8 cellular contexts compared by ENCODE assay signal in genomic region chr11:65545853-65546216, GRCh38. TPM values are rescaled to one million over a fixed set of nuclear protein-coding genes. Genes with fewer than 3 reads are reported as not detected.
DNase-seq lines count a peak whose midpoint lies in the region; ATAC-seq, FAIRE-seq and TF ChIP-seq lines count a peak whose summit lies in the region.

No MANE protein-coding gene starts in this region.

- H3K4me1 Mint-ChIP-seq in neural progenitor cell, result peaks cover 25% of the 10 kb centered on the region

- no peaks in the 10 kb centered on the region for H3K27me3 ChIP-seq in DND-41 (ENCODE audit: insufficient read depth, low read length, poor library complexity)
- H3K27me3 ChIP-seq in H1 (replicated peaks in 1 of 4; ENCODE audit: control insufficient read depth in 3 of 4, extremely low read depth in 1 of 4, insufficient read depth in 3 of 4, low read length in 3 of 4), result peaks cover 4 to 46% (median 35%) of the 10 kb centered on the region in 4 experiments
- H3K27me3 ChIP-seq in neural progenitor cell, result peaks cover 97% of the 10 kb centered on the region

- H3K79me2 ChIP-seq in DND-41 (ENCODE audit: insufficient read depth, low read length) (no peaks in the 10 kb centered on the region), H1 (ENCODE audit: control insufficient read depth in 1 of 2, insufficient read depth in 2 of 2, low read length in 2 of 2) (no peaks in the 10 kb centered on the region), neural progenitor cell (ENCODE audit: low read depth) (no peaks in the 10 kb centered on the region)

- H4K20me1 ChIP-seq in DND-41 (ENCODE audit: insufficient read depth, low read length) (peaks cover 2% of the 10 kb centered on the region), H1 (replicated peaks in 1 of 2; ENCODE audit: control insufficient read depth in 1 of 2, insufficient read depth in 2 of 2, low read length in 2 of 2) (peaks cover 0 to 7% of the 10 kb centered on the region in 2 experiments), neural progenitor cell (ENCODE audit: low read depth) (peaks cover 23% of the 10 kb centered on the region)

- TF ChIP-seq RAD21 in H1 (IDR thresholded peaks at IDR 0.05 in 1 of 2, conservative IDR thresholded peaks at IDR 0.05 in 1 of 2; ENCODE audit: low read depth in 2 of 2, low read length in 2 of 2), result no peak

- H3K9me3 ChIP-seq in DND-41 (ENCODE audit: insufficient read depth, low read length, severe bottlenecking) (no peaks in the 10 kb centered on the region), H1 (ENCODE audit: insufficient read depth in 2 of 2, low read depth in 1 of 2, low read length in 1 of 2) (no peaks in the 10 kb centered on the region), neural progenitor cell (ENCODE audit: low read depth) (no peaks in the 10 kb centered on the region)

- ATAC-seq in DND-41 (ENCODE audit: insufficient read depth, low read depth), result peak; percentile 18
- no peak for ATAC-seq in HG03457 (IDR thresholded peaks at IDR 0.05; ENCODE audit: unreplicated experiment)
- no peak for ATAC-seq in HG03354 (IDR thresholded peaks at IDR 0.05; ENCODE audit: poor library complexity, severe bottlenecking, unreplicated experiment)

- no peak for TF ChIP-seq POLR2A in H1 (IDR thresholded peaks at IDR 0.05; ENCODE audit: control extremely low read depth in 1 of 2, low read depth in 2 of 2, low read length in 2 of 2)

- no peaks in the 10 kb centered on the region for H3K79me1 ChIP-seq in H1 (ENCODE audit: low read depth, low read length)

- peak overlapping the region; percentile 73 for H3K4me3 Mint-ChIP-seq in neural progenitor cell

- no peak overlapping the region for H2BK20ac ChIP-seq in H1 (ENCODE audit: low read length)

- H2AK5ac ChIP-seq in H1 (ENCODE audit: low read depth, low read length), result no peak overlapping the region

- H3F3A ChIP-seq in neural progenitor cell (ENCODE audit: low read depth), result peaks cover 12% of the 10 kb centered on the region

- no peak overlapping the region for H3K56ac ChIP-seq in H1 (replicated peaks; ENCODE audit: insufficient read length, low read depth, low read length)

- H3K36me3 ChIP-seq in DND-41 (ENCODE audit: insufficient read depth, low read length), result no peaks in the 10 kb centered on the region
- H3K36me3 ChIP-seq in H1 (ENCODE audit: control insufficient read depth in 2 of 4, insufficient read depth in 4 of 4, low read length in 3 of 4), result no peaks in the 10 kb centered on the region
- H3K36me3 ChIP-seq in neural progenitor cell, result no peaks in the 10 kb centered on the region

- H2BK5ac ChIP-seq in H1 (ENCODE audit: low read depth, low read length), result no peak overlapping the region

- H3K36me3 Mint-ChIP-seq in neural progenitor cell, result peaks cover 5% of the 10 kb centered on the region

- DNase-seq in DND-41 (no peak), NCI-H2227 treated with DMSO at 0.1 percent for 48 hours (lab: John Stamatoyannopoulos, UW) (peak; percentile 34), H1 (ENCODE audit: low read depth in 1 of 2, low spot score in 2 of 2) (no peak), neural progenitor cell (ENCODE audit: low spot score) (no peak), NCI-H1105 treated with DMSO at 0.1 percent for 48 hours (lab: John Stamatoyannopoulos, UW) (no peak), glomerular visceral epithelial cell (ENCODE audit: extremely low spot score) (no peak)

- H3K4me2 ChIP-seq in DND-41 (ENCODE audit: insufficient read depth, low read length) (peak overlapping the region; percentile 67; the same call in 1 of the 2 replicates), H1 (ENCODE audit: insufficient read depth in 1 of 2, low read depth in 2 of 2, low read length in 2 of 2) (peak overlapping the region; percentile 84 to 93), neural progenitor cell (peak overlapping the region; percentile 81)

- no peak overlapping the region for H3K18ac ChIP-seq in H1 (ENCODE audit: extremely low read depth, low read length)

- H3K4me3 ChIP-seq in DND-41 (ENCODE audit: low read depth in 1 of 2, low read length in 2 of 2), result peak overlapping the region in 1 of 2 experiments; percentile 52; a peak in 1 of 4 replicates
- H3K4me3 ChIP-seq in H1 (ENCODE audit: extremely low read depth in 1 of 4, insufficient read depth in 2 of 4, low read depth in 3 of 4, low read length in 4 of 4), result peak overlapping the region; percentile 28 to 68 (median 50); a peak in 6 of 8 replicates
- H3K4me3 ChIP-seq in neural progenitor cell, result peak overlapping the region; percentile 44

- H3K23me2 ChIP-seq in H1 (ENCODE audit: low read depth, low read length), result peaks cover 7% of the 10 kb centered on the region; the same call in 1 of the 2 replicates

- no peak overlapping the region for H4K8ac ChIP-seq in H1 (ENCODE audit: extremely low read depth, insufficient read depth, low read length)

- WGBS in H1 (ENCODE audit: extremely low coverage in 1 of 2, insufficient coverage in 1 of 2, insufficient read length in 1 of 2, insufficient replicate concordance in 2 of 2, low coverage in 1 of 2, low lambda C conversion rate in 2 of 2, missing lambda C conversion rate in 1 of 2), 2 experiments, result 34% methylated on average over 4 of the region's 4 CpGs; no CpG with 5 or more reads in 1 of the 2 experiments

- no peak for TF ChIP-seq EP300 in H1 (IDR thresholded peaks at IDR 0.05; ENCODE audit: borderline replicate concordance in 1 of 2, low read depth in 2 of 2, low read length in 2 of 2)

- H3K23ac ChIP-seq in H1 (ENCODE audit: insufficient read length), result no peak overlapping the region

- peak overlapping the region; percentile 34 for H2AFZ ChIP-seq in DND-41 (ENCODE audit: low read depth, low read length)
- H2AFZ ChIP-seq in H1 (ENCODE audit: low read length), result no peak overlapping the region
- H2AFZ ChIP-seq in neural progenitor cell (replicated peaks), result no peak overlapping the region

- H3K27ac ChIP-seq in DND-41 (ENCODE audit: low read length) (peak overlapping the region; percentile 79), H1 (ENCODE audit: low read depth, low read length) (no peak overlapping the region), neural progenitor cell (no peak overlapping the region)

- H3K4ac ChIP-seq in H1 (replicated peaks; ENCODE audit: insufficient read length, low read depth, low read length), result no peak overlapping the region

- no peak overlapping the region for H3K27ac Mint-ChIP-seq in neural progenitor cell

- H3K27me3 Mint-ChIP-seq in neural progenitor cell (ENCODE audit: insufficient read depth, low read depth), result peaks cover 29% of the 10 kb centered on the region

- no peak overlapping the region for H2BK15ac ChIP-seq in H1 (ENCODE audit: low read length)

- no peak overlapping the region for H2BK12ac ChIP-seq in H1 (ENCODE audit: low read depth, low read length)

- H3K9me3 Mint-ChIP-seq in neural progenitor cell, result no peaks in the 10 kb centered on the region

- CTCF ChIA-PET in H1 (lab: Charles Lee; ENCODE audit: partially characterized antibody), result interaction anchor here (0.6 to 10.5 kb wide), 7 partner anchors 8 to 215 kb away, joined by 3 to 284 read pairs (median 5); partner anchors contain the start of genes FAM89B, LTBP3 and ZNRD2

- H4K5ac ChIP-seq in H1 (ENCODE audit: insufficient read length, low read depth, low read length), result no peak overlapping the region

- H3K4me1 ChIP-seq in DND-41 (ENCODE audit: insufficient read depth, low read length), result peaks cover 45% of the 10 kb centered on the region
- peaks cover 0 to 4% (median 3%) of the 10 kb centered on the region in 4 experiments; a peak in 3 of 7 replicates for H3K4me1 ChIP-seq in H1 (replicated peaks in 1 of 4; ENCODE audit: control insufficient read depth in 3 of 4, insufficient read depth in 4 of 4, low read length in 3 of 4)
- H3K4me1 ChIP-seq in neural progenitor cell, result peaks cover 4% of the 10 kb centered on the region

- H2BK120ac ChIP-seq in H1 (replicated peaks; ENCODE audit: low read depth, low read length), result no peak overlapping the region

- FAIRE-seq in H1 (lab: Jason Lieb, UNC), result no peak

- H3K14ac ChIP-seq in H1 (ENCODE audit: insufficient read length), result no peak overlapping the region

- peak overlapping the region; percentile 28 for H3K9ac ChIP-seq in DND-41 (ENCODE audit: low read depth, low read length)
- no peak overlapping the region for H3K9ac ChIP-seq in H1 (replicated peaks in 1 of 4; ENCODE audit: extremely low read depth in 1 of 4, low read depth in 3 of 4, low read length in 3 of 4)
- H3K9ac ChIP-seq in neural progenitor cell, result no peak overlapping the region

- TF ChIP-seq CTCF in DND-41 (IDR thresholded peaks at IDR 0.05; ENCODE audit: borderline replicate concordance, extremely low read depth, low read length, poor library complexity, severe bottlenecking) (no peak), H1 (IDR thresholded peaks at IDR 0.05; ENCODE audit: control extremely low read depth in 1 of 3, insufficient read depth in 1 of 3, low read depth in 1 of 3, low read length in 3 of 3) (no peak), neural progenitor cell (IDR thresholded peaks at IDR 0.05) (no peak)

- no peak overlapping the region for H4K91ac ChIP-seq in H1 (replicated peaks; ENCODE audit: insufficient read length, low read length)

- POLR2A ChIA-PET in H1 (lab: Charles Lee; ENCODE audit: partially characterized antibody), result interaction anchor here (1.2 to 1.5 kb wide), 4 partner anchors 11 to 46 kb away, joined by 3 to 5 read pairs (median 4); no protein-coding TSS in a partner anchor

RNA-seq across cellular contexts. Expression of gene LTBP3, which starts 12.3 kb away (rescaled TPM):
- total RNA-seq in H1 (2021; fragmentation: NEBNext Ultra II Directional; extraction: Animal tissue kit (Norgen Biotek cat#: 25700)), result 12.8 and 15.3 TPM in 2 replicates
- 17.8 and 25.2 TPM in 2 replicates for polyA plus RNA-seq in H1 (2011; rRNA removed)
- 16.0 TPM for polyA plus RNA-seq in H1 (2011; cell fraction: cytosol; rRNA removed)
- 71.4 TPM for polyA plus RNA-seq in H1 (2011; cell fraction: nucleus; rRNA removed)
- polyA plus RNA-seq in H1 (2012, experiment 1 of 2), result 7.7 to 16.8 TPM (median 14.8 TPM) in 4 replicates
- 7.9 TPM for polyA plus RNA-seq in H1 (2012, experiment 2 of 2)
- 19.0 TPM for polyA plus RNA-seq in H1 (2013, experiment 1 of 2)
- polyA plus RNA-seq in H1 (2013, experiment 2 of 2), result 16.9 TPM
- polyA minus RNA-seq in H1 (2011; rRNA and poly(A)+ RNA removed), result 2.7 and 4.8 TPM in 2 replicates
- 10.1 TPM for polyA minus RNA-seq in H1 (2011; cell fraction: cytosol; rRNA and poly(A)+ RNA removed)
- 15.4 TPM for polyA minus RNA-seq in H1 (2011; cell fraction: nucleus; rRNA and poly(A)+ RNA removed)
- total RNA-seq in neural progenitor cell (ENCODE audit: low replicate concordance), result 1.2 and 6.1 TPM in 2 replicates

RNA-seq across cellular contexts. Expression of gene SCYL1, which starts 21.0 kb away (rescaled TPM):
- 59.4 and 59.8 TPM in 2 replicates for total RNA-seq in H1 (2021; fragmentation: NEBNext Ultra II Directional; extraction: Animal tissue kit (Norgen Biotek cat#: 25700))
- polyA plus RNA-seq in H1 (2011; rRNA removed), result 77.7 and 111 TPM in 2 replicates
- 81.5 TPM for polyA plus RNA-seq in H1 (2011; cell fraction: cytosol; rRNA removed)
- 125 TPM for polyA plus RNA-seq in H1 (2011; cell fraction: nucleus; rRNA removed)
- 25.2 to 54.4 TPM (median 48.4 TPM) in 4 replicates for polyA plus RNA-seq in H1 (2012, experiment 1 of 2)
- 47.9 TPM for polyA plus RNA-seq in H1 (2012, experiment 2 of 2)
- polyA plus RNA-seq in H1 (2013, experiment 1 of 2), result 44.5 TPM
- polyA plus RNA-seq in H1 (2013, experiment 2 of 2), result 50.1 TPM
- 40.4 and 48.7 TPM in 2 replicates for polyA minus RNA-seq in H1 (2011; rRNA and poly(A)+ RNA removed)
- 40.9 TPM for polyA minus RNA-seq in H1 (2011; cell fraction: cytosol; rRNA and poly(A)+ RNA removed)
- polyA minus RNA-seq in H1 (2011; cell fraction: nucleus; rRNA and poly(A)+ RNA removed), result 32.2 TPM
- total RNA-seq in neural progenitor cell (ENCODE audit: low replicate concordance), result 16.9 and 45.2 TPM in 2 replicates

RNA-seq across cellular contexts. Expression of gene ZNRD2, which starts 24.4 kb away (rescaled TPM):
- total RNA-seq in H1 (2021; fragmentation: NEBNext Ultra II Directional; extraction: Animal tissue kit (Norgen Biotek cat#: 25700)), result 53.4 and 56.1 TPM in 2 replicates
- polyA plus RNA-seq in H1 (2011; rRNA removed), result 125 and 148 TPM in 2 replicates
- polyA plus RNA-seq in H1 (2011; cell fraction: cytosol; rRNA removed), result 91.1 TPM
- polyA plus RNA-seq in H1 (2011; cell fraction: nucleus; rRNA removed), result 91.2 TPM
- polyA plus RNA-seq in H1 (2012, experiment 1 of 2), result 84.9 to 91.1 TPM (median 88.1 TPM) in 4 replicates
- 128 TPM for polyA plus RNA-seq in H1 (2012, experiment 2 of 2)
- 85.3 TPM for polyA plus RNA-seq in H1 (2013, experiment 1 of 2)
- polyA plus RNA-seq in H1 (2013, experiment 2 of 2), result 89.8 TPM
- polyA minus RNA-seq in H1 (2011; rRNA and poly(A)+ RNA removed), result 11.7 and 17.5 TPM in 2 replicates
- polyA minus RNA-seq in H1 (2011; cell fraction: cytosol; rRNA and poly(A)+ RNA removed), result 25.8 TPM
- polyA minus RNA-seq in H1 (2011; cell fraction: nucleus; rRNA and poly(A)+ RNA removed), result 52.9 TPM
- 15.5 and 34.0 TPM in 2 replicates for total RNA-seq in neural progenitor cell (ENCODE audit: low replicate concordance)

RNA-seq across cellular contexts. Expression of gene FAM89B, which starts 26.5 kb away (rescaled TPM):
- total RNA-seq in H1 (2021; fragmentation: NEBNext Ultra II Directional; extraction: Animal tissue kit (Norgen Biotek cat#: 25700)), result 15.8 and 17.6 TPM in 2 replicates
- 32.4 and 39.2 TPM in 2 replicates for polyA plus RNA-seq in H1 (2011; rRNA removed)
- polyA plus RNA-seq in H1 (2011; cell fraction: cytosol; rRNA removed), result 21.2 TPM
- 30.1 TPM for polyA plus RNA-seq in H1 (2011; cell fraction: nucleus; rRNA removed)
- 11.0 to 14.3 TPM (median 11.7 TPM) in 4 replicates for polyA plus RNA-seq in H1 (2012, experiment 1 of 2)
- 14.5 TPM for polyA plus RNA-seq in H1 (2012, experiment 2 of 2)
- 16.9 TPM for polyA plus RNA-seq in H1 (2013, experiment 1 of 2)
- 17.1 TPM for polyA plus RNA-seq in H1 (2013, experiment 2 of 2)
- polyA minus RNA-seq in H1 (2011; rRNA and poly(A)+ RNA removed), result 5.8 and 6.0 TPM in 2 replicates
- polyA minus RNA-seq in H1 (2011; cell fraction: cytosol; rRNA and poly(A)+ RNA removed), result 6.2 TPM
- 17.7 TPM for polyA minus RNA-seq in H1 (2011; cell fraction: nucleus; rRNA and poly(A)+ RNA removed)
- total RNA-seq in neural progenitor cell (ENCODE audit: low replicate concordance), result 11.7 and 27.8 TPM in 2 replicates

RNA-seq across cellular contexts. Expression of gene EHBP1L1, which starts 30.0 kb away (rescaled TPM):
- total RNA-seq in H1 (2021; fragmentation: NEBNext Ultra II Directional; extraction: Animal tissue kit (Norgen Biotek cat#: 25700)), result 6.6 and 7.9 TPM in 2 replicates
- polyA plus RNA-seq in H1 (2011; rRNA removed), result 4.3 and 6.2 TPM in 2 replicates
- 7.3 TPM for polyA plus RNA-seq in H1 (2011; cell fraction: cytosol; rRNA removed)
- 21.8 TPM for polyA plus RNA-seq in H1 (2011; cell fraction: nucleus; rRNA removed)
- 4.6 to 6.7 TPM (median 5.1 TPM) in 4 replicates for polyA plus RNA-seq in H1 (2012, experiment 1 of 2)
- 1.2 TPM for polyA plus RNA-seq in H1 (2012, experiment 2 of 2)
- 6.2 TPM for polyA plus RNA-seq in H1 (2013, experiment 1 of 2)
- 5.6 TPM for polyA plus RNA-seq in H1 (2013, experiment 2 of 2)
- polyA minus RNA-seq in H1 (2011; rRNA and poly(A)+ RNA removed), result 1.8 and 1.9 TPM in 2 replicates
- polyA minus RNA-seq in H1 (2011; cell fraction: cytosol; rRNA and poly(A)+ RNA removed), result 3.4 TPM
- polyA minus RNA-seq in H1 (2011; cell fraction: nucleus; rRNA and poly(A)+ RNA removed), result 3.8 TPM
- total RNA-seq in neural progenitor cell (ENCODE audit: low replicate concordance), result 4.7 and 5.1 TPM in 2 replicates
